9 cellular contexts compared by ENCODE assay signal in the genomic region with DNA sequence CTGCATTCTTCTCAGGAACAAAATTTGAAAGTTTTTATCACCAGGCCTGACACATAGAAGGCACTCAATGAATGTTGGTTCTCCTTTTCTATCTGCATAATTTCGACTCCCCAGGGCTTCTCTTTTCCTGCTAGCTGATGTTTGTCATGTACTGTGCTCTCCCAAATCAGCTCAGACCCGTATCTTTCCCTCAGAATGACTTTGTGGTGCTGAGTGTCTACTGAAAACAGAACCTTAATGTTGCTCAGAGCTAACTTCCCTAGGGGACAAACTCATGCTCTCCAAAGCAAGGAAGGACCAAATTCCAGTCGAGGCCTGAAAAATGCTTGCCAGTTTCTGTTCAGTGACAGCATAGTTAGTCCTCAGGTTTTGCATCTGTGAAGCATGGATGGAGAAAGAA. TPM values are rescaled to one million over a fixed set of nuclear protein-coding genes. Genes with fewer than 3 reads are reported as not detected.
DNase-seq lines count a peak whose midpoint lies in the region; ATAC-seq and TF ChIP-seq lines count a peak whose summit lies in the region.
"Had no signal": no experiment of that assay in that cellular context is flagged by ENCODE, and none has a peak within 500 bp of the region (broad histone marks: within the 10 kb centered on the region; RNA-seq: fewer than 3 reads in every experiment).

No MANE protein-coding gene starts in this region.

- peak overlapping the region; percentile 79 for H3K4me3 ChIP-seq in Loucy (ENCODE audit: low read length, poor library complexity, severe bottlenecking)
- H3K4me3 ChIP-seq in naive thymus-derived CD4-positive, alpha-beta T cell (ENCODE audit: low read length), result peak overlapping the region; percentile 84

- CTCF ChIA-PET in CD4-positive, alpha-beta T cell (lab: Charles Lee), result interaction anchor here (1.2 to 3.5 kb wide), 3 partner anchors 18 to 36 kb away, joined by 3 to 15 read pairs (median 3); no protein-coding TSS in a partner anchor
- CTCF ChIA-PET in naive thymus-derived CD4-positive, alpha-beta T cell (lab: Charles Lee), result interaction anchor here (0.7 to 1.8 kb wide), 5 partner anchors 15 to 165 kb away, joined by 3 to 8 read pairs (median 4); no protein-coding TSS in a partner anchor

- peaks cover 68% of the 10 kb centered on the region for H3K36me3 Mint-ChIP-seq in CD4-positive, alpha-beta T cell (ENCODE audit: low read depth)
- H3K36me3 Mint-ChIP-seq in central memory CD8-positive, alpha-beta T cell (ENCODE audit: insufficient read depth), result peaks cover 52% of the 10 kb centered on the region
- H3K36me3 Mint-ChIP-seq in naive thymus-derived CD4-positive, alpha-beta T cell, result peaks cover 7 to 46% (median 40%) of the 10 kb centered on the region in 5 donors

- peaks cover 72% of the 10 kb centered on the region for H3K4me1 Mint-ChIP-seq in CD4-positive, alpha-beta T cell (ENCODE audit: low read depth)
- H3K4me1 Mint-ChIP-seq in central memory CD8-positive, alpha-beta T cell, result peaks cover 70% of the 10 kb centered on the region
- H3K4me1 Mint-ChIP-seq in naive thymus-derived CD4-positive, alpha-beta T cell, result peaks cover 32 to 65% (median 54%) of the 10 kb centered on the region in 7 donors

- no peak overlapping the region for H2AFZ ChIP-seq in Loucy (ENCODE audit: low read length)

- no peak for ATAC-seq in CD4-positive, alpha-beta T cell (ENCODE audit: poor library complexity)
- no peak for ATAC-seq in central memory CD8-positive, alpha-beta T cell (replicated peaks; ENCODE audit: extremely low read depth, poor library complexity, severe bottlenecking)
- no peak for ATAC-seq in naive thymus-derived CD4-positive, alpha-beta T cell
- no peak for ATAC-seq in GM19467 (IDR thresholded peaks at IDR 0.05; ENCODE audit: unreplicated experiment)
- ATAC-seq in HG03460 (IDR thresholded peaks at IDR 0.05; ENCODE audit: unreplicated experiment), result no peak

- no peak for DNase-seq in CD4-positive, alpha-beta T cell
- DNase-seq in central memory CD8-positive, alpha-beta T cell (ENCODE audit: low spot score in 2 of 2), result no peak
- no peak for DNase-seq in naive thymus-derived CD4-positive, alpha-beta T cell
- no peak for DNase-seq in AG08396 (ENCODE audit: low spot score)
- no peak for DNase-seq in mucosa of gallbladder (ENCODE audit: low spot score)

- H3K27me3 Mint-ChIP-seq in CD4-positive, alpha-beta T cell, result no peaks in the 10 kb centered on the region
- no peaks in the 10 kb centered on the region for H3K27me3 Mint-ChIP-seq in central memory CD8-positive, alpha-beta T cell
- H3K27me3 Mint-ChIP-seq in naive thymus-derived CD4-positive, alpha-beta T cell, result peaks cover 0 to 2% (median 0%) of the 10 kb centered on the region in 5 donors

- peak overlapping the region; percentile 94 for H3K27ac Mint-ChIP-seq in CD4-positive, alpha-beta T cell
- peak overlapping the region; percentile 100 for H3K27ac Mint-ChIP-seq in central memory CD8-positive, alpha-beta T cell (ENCODE audit: low read depth)
- peak overlapping the region; percentile 94 to 100 (median 97) for H3K27ac Mint-ChIP-seq in naive thymus-derived CD4-positive, alpha-beta T cell

- TF ChIP-seq CTCF in CD4-positive, alpha-beta T cell (IDR thresholded peaks at IDR 0.05), result no peak
- TF ChIP-seq CTCF in Loucy (conservative IDR thresholded peaks at IDR 0.05; ENCODE audit: low read length), result no peak

- no peaks in the 10 kb centered on the region for H3K9me3 Mint-ChIP-seq in CD4-positive, alpha-beta T cell
- H3K9me3 Mint-ChIP-seq in central memory CD8-positive, alpha-beta T cell, result no peaks in the 10 kb centered on the region
- peaks cover 0 to 5% (median 0%) of the 10 kb centered on the region in 11 donors for H3K9me3 Mint-ChIP-seq in naive thymus-derived CD4-positive, alpha-beta T cell

- intact Hi-C loops in CD4-positive, alpha-beta T cell (cut with DNase I, micrococcal nuclease), result loop anchor here in 1 of 2 experiments (5.0 to 10.0 kb wide), 2 partner anchors 182 to 575 kb away; no protein-coding TSS in a partner anchor
- intact Hi-C loops in naive thymus-derived CD4-positive, alpha-beta T cell (cut with micrococcal nuclease), result loop anchor here in 1 of 2 donors (2.0 to 5.0 kb wide), 2 partner anchors 93 to 587 kb away; no protein-coding TSS in a partner anchor

- peak overlapping the region; percentile 93 for H3K4me2 ChIP-seq in Loucy (ENCODE audit: low read depth, low read length, poor library complexity, severe bottlenecking)

- H3K27ac ChIP-seq in CD4-positive, alpha-beta T cell (ENCODE audit: low read depth, low read length), result peak overlapping the region; percentile 90
- H3K27ac ChIP-seq in naive thymus-derived CD4-positive, alpha-beta T cell (ENCODE audit: low read depth, low read length), result peak overlapping the region; percentile 96

- H3K36me3 ChIP-seq in Loucy (ENCODE audit: insufficient read depth, low read length), result peaks cover 11% of the 10 kb centered on the region; the same call in 1 of the 2 replicates
- peaks cover under 1 to 19% (median 1%) of the 10 kb centered on the region in 3 experiments for H3K36me3 ChIP-seq in naive thymus-derived CD4-positive, alpha-beta T cell (ENCODE audit: control insufficient read depth in 2 of 3, insufficient read depth in 3 of 3, low read length in 3 of 3)

- H4K20me1 ChIP-seq in Loucy (ENCODE audit: insufficient read depth, low read length, poor library complexity, severe bottlenecking), result peaks cover 63% of the 10 kb centered on the region

- H3K4me3 Mint-ChIP-seq in CD4-positive, alpha-beta T cell, result peak overlapping the region; percentile 97
- H3K4me3 Mint-ChIP-seq in central memory CD8-positive, alpha-beta T cell, result peak overlapping the region; percentile 99
- peak overlapping the region; percentile 88 to 100 (median 97) for H3K4me3 Mint-ChIP-seq in naive thymus-derived CD4-positive, alpha-beta T cell

- H3K9me2 ChIP-seq in Loucy (replicated peaks; ENCODE audit: low read depth, low read length), result no peaks in the 10 kb centered on the region

- peaks cover 19% of the 10 kb centered on the region; the same call in 1 of the 2 replicates for H3F3A ChIP-seq in Loucy (ENCODE audit: low read depth)

- peaks cover 69% of the 10 kb centered on the region for H3K4me1 ChIP-seq in Loucy (ENCODE audit: insufficient read depth, low read length, poor library complexity, severe bottlenecking)
- H3K4me1 ChIP-seq in naive thymus-derived CD4-positive, alpha-beta T cell (ENCODE audit: control insufficient read depth in 2 of 2, insufficient read depth in 2 of 2, low read length in 2 of 2), result peaks cover 38 to 54% of the 10 kb centered on the region in 2 donors

- H3K27me3 ChIP-seq in CD4-positive, alpha-beta T cell (ENCODE audit: control insufficient read depth, insufficient read depth, low read length), result no peaks in the 10 kb centered on the region
- H3K27me3 ChIP-seq in Loucy (ENCODE audit: insufficient read depth, low read length, poor library complexity, severe bottlenecking), result peaks cover 9% of the 10 kb centered on the region
- no peaks in the 10 kb centered on the region for H3K27me3 ChIP-seq in naive thymus-derived CD4-positive, alpha-beta T cell (ENCODE audit: control insufficient read depth in 2 of 2, insufficient read depth in 2 of 2, low read length in 2 of 2)

- peak overlapping the region; percentile 99 for H3K9ac ChIP-seq in Loucy (ENCODE audit: low read depth, low read length, poor library complexity, severe bottlenecking)

- H3K9me3 ChIP-seq in CD4-positive, alpha-beta T cell (ENCODE audit: control insufficient read depth, low read length), result no peaks in the 10 kb centered on the region
- H3K9me3 ChIP-seq in Loucy (ENCODE audit: insufficient read depth, low read depth, low read length), result no peaks in the 10 kb centered on the region
- H3K9me3 ChIP-seq in naive thymus-derived CD4-positive, alpha-beta T cell (ENCODE audit: control insufficient read depth in 2 of 3, low read length in 3 of 3), result no peaks in the 10 kb centered on the region

- POLR2A ChIA-PET in CD4-positive, alpha-beta T cell (lab: Charles Lee), result interaction anchor here (1.2 to 8.5 kb wide), 10 partner anchors 12 to 594 kb away, joined by 3 to 144 read pairs (median 9); a partner anchor contains a TSS
- POLR2A ChIA-PET in naive thymus-derived CD4-positive, alpha-beta T cell (lab: Charles Lee), result interaction anchor here (0.7 to 7.0 kb wide), 18 partner anchors 9 to 594 kb away, joined by 3 to 115 read pairs (median 5); a partner anchor contains a TSS

- peaks cover 87% of the 10 kb centered on the region for H3K79me2 ChIP-seq in Loucy (ENCODE audit: insufficient read depth, low read length)

RNA-seq across cellular contexts. Expression of a gene that starts 1.9 kb away (rescaled TPM):
- total RNA-seq in CD4-positive, alpha-beta T cell, result 100 to 1,000 TPM; 872 to 942 TPM
- total RNA-seq in naive thymus-derived CD4-positive, alpha-beta T cell, result 1,000 to 10,000 TPM in 1 of 5 experiments, 100 to 1,000 TPM in 4; 776 to 1,263 (median 833) TPM
- polyA plus RNA-seq in naive thymus-derived CD4-positive, alpha-beta T cell, result 1,000 to 10,000 TPM; 3,273 to 3,336 TPM
- total RNA-seq in mucosa of gallbladder, result 86.1 TPM

RNA-seq across cellular contexts. Expression of a gene that starts 13.4 kb away (rescaled TPM):
- not detected for total RNA-seq in CD4-positive, alpha-beta T cell
- total RNA-seq in naive thymus-derived CD4-positive, alpha-beta T cell, result 1 to 10 TPM in 1 of 5 experiments, not detected in 4; 2.7 TPM
- not detected for polyA plus RNA-seq in naive thymus-derived CD4-positive, alpha-beta T cell
- total RNA-seq in mucosa of gallbladder, result not detected
- total RNA-seq: cerebellum had no signal

RNA-seq across cellular contexts. Expression of a gene that starts 21.1 kb away (rescaled TPM):
- 10 to 100 TPM; 16.2 to 17.1 TPM for total RNA-seq in CD4-positive, alpha-beta T cell
- 10 to 100 TPM; 12.6 to 20.3 (median 19.1) TPM for total RNA-seq in naive thymus-derived CD4-positive, alpha-beta T cell
- polyA plus RNA-seq in naive thymus-derived CD4-positive, alpha-beta T cell, result 1 to 10 TPM; 5.6 to 5.8 TPM
- total RNA-seq in mucosa of gallbladder, result 0.49 TPM
- total RNA-seq: cerebellum had no signal
